In the genomic region with DNA sequence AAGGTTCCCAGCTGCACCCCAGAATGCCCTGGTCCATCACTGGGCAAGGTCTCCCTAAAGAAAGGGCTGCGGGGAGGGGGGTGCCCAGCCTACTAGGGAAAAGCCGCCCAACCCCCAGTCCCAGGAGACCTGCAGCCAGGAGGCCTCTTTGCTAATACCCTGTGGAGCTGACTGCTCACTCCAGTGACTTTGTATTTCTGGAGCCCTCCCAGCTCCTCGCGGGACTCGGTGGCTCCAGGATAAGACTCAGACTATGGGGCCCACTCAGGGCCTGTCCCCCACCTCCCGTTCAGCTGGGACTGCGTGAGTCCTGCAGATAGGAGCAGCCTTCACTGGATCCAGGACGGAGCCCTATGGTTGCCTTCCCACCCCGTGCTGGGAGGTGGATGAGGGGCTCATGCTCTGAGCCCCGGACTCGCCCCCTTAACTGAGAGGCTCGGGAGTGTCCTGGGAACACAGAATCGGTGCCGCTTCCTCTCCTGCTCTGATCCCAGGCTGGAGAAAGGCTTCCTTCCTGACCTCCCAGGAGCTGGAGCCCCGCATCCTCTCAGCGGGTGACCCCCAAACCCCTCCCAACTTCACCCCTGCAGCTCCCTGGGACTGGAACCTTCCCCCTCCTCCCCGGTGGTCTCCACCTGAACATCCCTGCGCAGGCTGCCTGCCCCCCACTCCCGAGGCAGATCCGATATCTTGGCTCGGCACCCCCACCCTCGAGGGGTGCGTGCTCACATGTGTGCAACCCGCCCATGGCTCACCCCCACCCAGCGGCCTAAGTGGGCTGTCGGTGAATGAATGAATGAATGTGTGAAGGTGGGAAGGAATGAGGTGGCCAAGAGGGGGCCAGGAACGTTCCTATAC, we compare ENCODE assay signal across 1 cellular context.
A peak's percentile ranks its signal among the peaks of the same experiment; 100 is the strongest.
TF ChIP-seq lines count a peak whose summit lies in the region.

No MANE protein-coding gene starts in this region.

TF ChIP-seq in K562, 482 proteins besides CTCF, POLR2A, EP300 and RAD21:
- TF ChIP-seq MTA3 (IDR thresholded peaks at IDR 0.05; ENCODE audit: borderline replicate concordance), result peak; percentile 72; the same call in 1 of the 2 replicates
- TF ChIP-seq, protein P1, sequence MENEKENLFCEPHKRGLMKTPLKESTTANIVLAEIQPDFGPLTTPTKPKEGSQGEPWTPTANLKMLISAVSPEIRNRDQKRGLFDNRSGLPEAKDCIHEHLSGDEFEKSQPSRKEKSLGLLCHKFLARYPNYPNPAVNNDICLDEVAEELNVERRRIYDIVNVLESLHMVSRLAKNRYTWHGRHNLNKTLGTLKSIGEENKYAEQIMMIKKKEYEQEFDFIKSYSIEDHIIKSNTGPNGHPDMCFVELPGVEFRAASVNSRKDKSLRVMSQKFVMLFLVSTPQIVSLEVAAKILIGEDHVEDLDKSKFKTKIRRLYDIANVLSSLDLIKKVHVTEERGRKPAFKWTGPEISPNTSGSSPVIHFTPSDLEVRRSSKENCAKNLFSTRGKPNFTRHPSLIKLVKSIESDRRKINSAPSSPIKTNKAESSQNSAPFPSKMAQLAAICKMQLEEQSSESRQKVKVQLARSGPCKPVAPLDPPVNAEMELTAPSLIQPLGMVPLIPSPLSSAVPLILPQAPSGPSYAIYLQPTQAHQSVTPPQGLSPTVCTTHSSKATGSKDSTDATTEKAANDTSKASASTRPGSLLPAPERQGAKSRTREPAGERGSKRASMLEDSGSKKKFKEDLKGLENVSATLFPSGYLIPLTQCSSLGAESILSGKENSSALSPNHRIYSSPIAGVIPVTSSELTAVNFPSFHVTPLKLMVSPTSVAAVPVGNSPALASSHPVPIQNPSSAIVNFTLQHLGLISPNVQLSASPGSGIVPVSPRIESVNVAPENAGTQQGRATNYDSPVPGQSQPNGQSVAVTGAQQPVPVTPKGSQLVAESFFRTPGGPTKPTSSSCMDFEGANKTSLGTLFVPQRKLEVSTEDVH (IDR thresholded peaks at IDR 0.05; ENCODE audit: low read depth, partially characterized antibody), result peak; percentile 26
- 0 out of 2 replicates have a peak, but pooled peaks have one; percentile 39 for TF ChIP-seq DNMT1 (IDR thresholded peaks at IDR 0.05)
- no peak for TF ChIP-seq RHOXF2B (CRISPR knock-in tag; conservative IDR thresholded peaks at IDR 0.05)
- peak; percentile 45 for TF ChIP-seq SUPT5H (IDR thresholded peaks at IDR 0.05)
- TF ChIP-seq, protein P2, sequence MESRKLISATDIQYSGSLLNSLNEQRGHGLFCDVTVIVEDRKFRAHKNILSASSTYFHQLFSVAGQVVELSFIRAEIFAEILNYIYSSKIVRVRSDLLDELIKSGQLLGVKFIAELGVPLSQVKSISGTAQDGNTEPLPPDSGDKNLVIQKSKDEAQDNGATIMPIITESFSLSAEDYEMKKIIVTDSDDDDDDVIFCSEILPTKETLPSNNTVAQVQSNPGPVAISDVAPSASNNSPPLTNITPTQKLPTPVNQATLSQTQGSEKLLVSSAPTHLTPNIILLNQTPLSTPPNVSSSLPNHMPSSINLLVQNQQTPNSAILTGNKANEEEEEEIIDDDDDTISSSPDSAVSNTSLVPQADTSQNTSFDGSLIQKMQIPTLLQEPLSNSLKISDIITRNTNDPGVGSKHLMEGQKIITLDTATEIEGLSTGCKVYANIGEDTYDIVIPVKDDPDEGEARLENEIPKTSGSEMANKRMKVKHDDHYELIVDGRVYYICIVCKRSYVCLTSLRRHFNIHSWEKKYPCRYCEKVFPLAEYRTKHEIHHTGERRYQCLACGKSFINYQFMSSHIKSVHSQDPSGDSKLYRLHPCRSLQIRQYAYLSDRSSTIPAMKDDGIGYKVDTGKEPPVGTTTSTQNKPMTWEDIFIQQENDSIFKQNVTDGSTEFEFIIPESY (CRISPR knock-in tag; IDR thresholded peaks at IDR 0.05), result peak; percentile 29; the same call in 1 of the 2 replicates
- TF ChIP-seq, protein P3, sequence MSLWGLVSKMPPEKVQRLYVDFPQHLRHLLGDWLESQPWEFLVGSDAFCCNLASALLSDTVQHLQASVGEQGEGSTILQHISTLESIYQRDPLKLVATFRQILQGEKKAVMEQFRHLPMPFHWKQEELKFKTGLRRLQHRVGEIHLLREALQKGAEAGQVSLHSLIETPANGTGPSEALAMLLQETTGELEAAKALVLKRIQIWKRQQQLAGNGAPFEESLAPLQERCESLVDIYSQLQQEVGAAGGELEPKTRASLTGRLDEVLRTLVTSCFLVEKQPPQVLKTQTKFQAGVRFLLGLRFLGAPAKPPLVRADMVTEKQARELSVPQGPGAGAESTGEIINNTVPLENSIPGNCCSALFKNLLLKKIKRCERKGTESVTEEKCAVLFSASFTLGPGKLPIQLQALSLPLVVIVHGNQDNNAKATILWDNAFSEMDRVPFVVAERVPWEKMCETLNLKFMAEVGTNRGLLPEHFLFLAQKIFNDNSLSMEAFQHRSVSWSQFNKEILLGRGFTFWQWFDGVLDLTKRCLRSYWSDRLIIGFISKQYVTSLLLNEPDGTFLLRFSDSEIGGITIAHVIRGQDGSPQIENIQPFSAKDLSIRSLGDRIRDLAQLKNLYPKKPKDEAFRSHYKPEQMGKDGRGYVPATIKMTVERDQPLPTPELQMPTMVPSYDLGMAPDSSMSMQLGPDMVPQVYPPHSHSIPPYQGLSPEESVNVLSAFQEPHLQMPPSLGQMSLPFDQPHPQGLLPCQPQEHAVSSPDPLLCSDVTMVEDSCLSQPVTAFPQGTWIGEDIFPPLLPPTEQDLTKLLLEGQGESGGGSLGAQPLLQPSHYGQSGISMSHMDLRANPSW (CRISPR knock-in tag; IDR thresholded peaks at IDR 0.05), result no peak
- TF ChIP-seq, protein P4, sequence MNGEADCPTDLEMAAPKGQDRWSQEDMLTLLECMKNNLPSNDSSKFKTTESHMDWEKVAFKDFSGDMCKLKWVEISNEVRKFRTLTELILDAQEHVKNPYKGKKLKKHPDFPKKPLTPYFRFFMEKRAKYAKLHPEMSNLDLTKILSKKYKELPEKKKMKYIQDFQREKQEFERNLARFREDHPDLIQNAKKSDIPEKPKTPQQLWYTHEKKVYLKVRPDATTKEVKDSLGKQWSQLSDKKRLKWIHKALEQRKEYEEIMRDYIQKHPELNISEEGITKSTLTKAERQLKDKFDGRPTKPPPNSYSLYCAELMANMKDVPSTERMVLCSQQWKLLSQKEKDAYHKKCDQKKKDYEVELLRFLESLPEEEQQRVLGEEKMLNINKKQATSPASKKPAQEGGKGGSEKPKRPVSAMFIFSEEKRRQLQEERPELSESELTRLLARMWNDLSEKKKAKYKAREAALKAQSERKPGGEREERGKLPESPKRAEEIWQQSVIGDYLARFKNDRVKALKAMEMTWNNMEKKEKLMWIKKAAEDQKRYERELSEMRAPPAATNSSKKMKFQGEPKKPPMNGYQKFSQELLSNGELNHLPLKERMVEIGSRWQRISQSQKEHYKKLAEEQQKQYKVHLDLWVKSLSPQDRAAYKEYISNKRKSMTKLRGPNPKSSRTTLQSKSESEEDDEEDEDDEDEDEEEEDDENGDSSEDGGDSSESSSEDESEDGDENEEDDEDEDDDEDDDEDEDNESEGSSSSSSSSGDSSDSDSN (IDR thresholded peaks at IDR 0.05; ENCODE audit: borderline replicate concordance in 1 of 2, low read depth in 2 of 2, low read length in 2 of 2), result 0 out of 4 replicates have a peak, but pooled peaks of 1 of the 2 experiments have one; percentile 22
- TF ChIP-seq ERF (CRISPR knock-in tag; IDR thresholded peaks at IDR 0.05), result peak; percentile 38; the same call in 1 of the 2 replicates
- TF ChIP-seq ZFX (CRISPR knock-in tag; IDR thresholded peaks at IDR 0.05), result 0 out of 2 replicates have a peak, but pooled peaks have one; percentile 18
- TF ChIP-seq, protein P5, sequence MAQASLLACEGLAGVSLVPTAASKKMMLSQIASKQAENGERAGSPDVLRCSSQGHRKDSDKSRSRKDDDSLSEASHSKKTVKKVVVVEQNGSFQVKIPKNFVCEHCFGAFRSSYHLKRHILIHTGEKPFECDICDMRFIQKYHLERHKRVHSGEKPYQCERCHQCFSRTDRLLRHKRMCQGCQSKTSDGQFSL (CRISPR knock-in tag; IDR thresholded peaks at IDR 0.05), result no peak
- TF ChIP-seq, protein P5 (tag; IDR thresholded peaks at IDR 0.05), result 0 out of 4 replicates have a peak, but pooled peaks of 1 of the 2 experiments have one; percentile 19
- TF ChIP-seq, protein P6, sequence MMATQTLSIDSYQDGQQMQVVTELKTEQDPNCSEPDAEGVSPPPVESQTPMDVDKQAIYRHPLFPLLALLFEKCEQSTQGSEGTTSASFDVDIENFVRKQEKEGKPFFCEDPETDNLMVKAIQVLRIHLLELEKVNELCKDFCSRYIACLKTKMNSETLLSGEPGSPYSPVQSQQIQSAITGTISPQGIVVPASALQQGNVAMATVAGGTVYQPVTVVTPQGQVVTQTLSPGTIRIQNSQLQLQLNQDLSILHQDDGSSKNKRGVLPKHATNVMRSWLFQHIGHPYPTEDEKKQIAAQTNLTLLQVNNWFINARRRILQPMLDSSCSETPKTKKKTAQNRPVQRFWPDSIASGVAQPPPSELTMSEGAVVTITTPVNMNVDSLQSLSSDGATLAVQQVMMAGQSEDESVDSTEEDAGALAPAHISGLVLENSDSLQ (IDR thresholded peaks at IDR 0.05), result no peak
- peak; percentile 16; the same call in 1 of the 2 replicates for TF ChIP-seq POLR2AphosphoS5 (IDR thresholded peaks at IDR 0.05; ENCODE audit: control insufficient read depth, insufficient read depth, low read depth, low read length)
- TF ChIP-seq CCNT2 (IDR thresholded peaks at IDR 0.05; ENCODE audit: borderline replicate concordance, extremely low read depth, insufficient read length, low read depth, low read length), result peak; percentile 20
- TF ChIP-seq ILF3 (IDR thresholded peaks at IDR 0.05; ENCODE audit: borderline replicate concordance), result peak; percentile 9; the same call in 1 of the 2 replicates
- TF ChIP-seq, protein P7, sequence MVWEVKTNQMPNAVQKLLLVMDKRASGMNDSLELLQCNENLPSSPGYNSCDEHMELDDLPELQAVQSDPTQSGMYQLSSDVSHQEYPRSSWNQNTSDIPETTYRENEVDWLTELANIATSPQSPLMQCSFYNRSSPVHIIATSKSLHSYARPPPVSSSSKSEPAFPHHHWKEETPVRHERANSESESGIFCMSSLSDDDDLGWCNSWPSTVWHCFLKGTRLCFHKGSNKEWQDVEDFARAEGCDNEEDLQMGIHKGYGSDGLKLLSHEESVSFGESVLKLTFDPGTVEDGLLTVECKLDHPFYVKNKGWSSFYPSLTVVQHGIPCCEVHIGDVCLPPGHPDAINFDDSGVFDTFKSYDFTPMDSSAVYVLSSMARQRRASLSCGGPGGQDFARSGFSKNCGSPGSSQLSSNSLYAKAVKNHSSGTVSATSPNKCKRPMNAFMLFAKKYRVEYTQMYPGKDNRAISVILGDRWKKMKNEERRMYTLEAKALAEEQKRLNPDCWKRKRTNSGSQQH (CRISPR knock-in tag; IDR thresholded peaks at IDR 0.05), result 0 out of 2 replicates have a peak, but pooled peaks have one; percentile 29
- no peak for TF ChIP-seq SRSF9 (IDR thresholded peaks at IDR 0.05; ENCODE audit: borderline replicate concordance, low read depth, low read length)
- TF ChIP-seq POLR2AphosphoS2 (IDR thresholded peaks at IDR 0.05; ENCODE audit: low read length), result peak; percentile 70; the same call in 1 of the 2 replicates
- peak; percentile 79 for TF ChIP-seq ZNF24 (IDR thresholded peaks at IDR 0.05)
- TF ChIP-seq POLR2G (IDR thresholded peaks at IDR 0.05; ENCODE audit: low read depth, low read length), result peak; percentile 74
- no peak for TF ChIP-seq DPF2 (IDR thresholded peaks at IDR 0.05)
- TF ChIP-seq RBM22 (IDR thresholded peaks at IDR 0.05; ENCODE audit: low read depth, low read length, poor library complexity, severe bottlenecking), result peak; percentile 93
- TF ChIP-seq POLR2B (IDR thresholded peaks at IDR 0.05; ENCODE audit: low read depth, partially characterized antibody), result peak; percentile 53
TF ChIP-seq in K562: peak in this region for 18.
